ENCODE assay signal across 21 cellular contexts in genomic region chr7:125834421-125834820, GRCh38.
DNase-seq lines count a peak whose midpoint lies in the region; ATAC-seq, FAIRE-seq and TF ChIP-seq lines count a peak whose summit lies in the region.
"Had no signal": no experiment of that assay in that cellular context is flagged by ENCODE, and none has a peak within 500 bp of the region (broad histone marks: within the 10 kb centered on the region; RNA-seq: fewer than 3 reads in every experiment).

No MANE protein-coding gene starts in this region.

- H3K4me2 ChIP-seq in GM23338 (no peak overlapping the region), H1 (ENCODE audit: insufficient read depth in 1 of 2, low read depth in 2 of 2, low read length in 2 of 2) (no peak overlapping the region)

- H3K27me3 Mint-ChIP-seq in GM23338 (ENCODE audit: insufficient read depth, low read depth, poor library complexity) (no peaks in the 10 kb centered on the region), nephron progenitor cell (ENCODE audit: low read depth, poor library complexity) (no peaks in the 10 kb centered on the region)
- H3K27me3 Mint-ChIP-seq in activated T-cell treated with anti-CD3 and anti-CD28 coated beads, Interleukin-2, amount 50 U/mL, for 4 hours (ENCODE audit: low read depth), result no peaks in the 10 kb centered on the region

- H3K27ac Mint-ChIP-seq in GM23338 (no peak overlapping the region), nephron progenitor cell (peak overlapping the region; percentile 21)
- H3K27ac Mint-ChIP-seq: H9, HFFc6 had no signal

- POLR2A ChIA-PET in H1 (lab: Charles Lee; ENCODE audit: partially characterized antibody), result interaction anchor here (0.6 kb wide), 1 partner anchor 706 kb away, joined by 3 read pairs; no protein-coding TSS in a partner anchor

- no peak overlapping the region for H3K4ac ChIP-seq in H1 (replicated peaks; ENCODE audit: insufficient read length, low read depth, low read length)

- no peak for TF ChIP-seq CTCF in GM23338 (conservative IDR thresholded peaks at IDR 0.05; ENCODE audit: low read depth in 2 of 2)
- no peak for TF ChIP-seq CTCF in LNCaP clone FGC (IDR thresholded peaks at IDR 0.05; ENCODE audit: control insufficient read depth, extremely low read depth, insufficient read depth)
- TF ChIP-seq CTCF in H1 (IDR thresholded peaks at IDR 0.05; ENCODE audit: control extremely low read depth in 1 of 3, insufficient read depth in 1 of 3, low read depth in 1 of 3, low read length in 3 of 3), result no peak
- no peak for TF ChIP-seq CTCF in nephron progenitor cell (IDR thresholded peaks at IDR 0.05)

- H3K18ac ChIP-seq in H1 (ENCODE audit: extremely low read depth, low read length), result no peak overlapping the region

- CTCF ChIA-PET in H1 (lab: Charles Lee; ENCODE audit: partially characterized antibody), result interaction anchor here (0.9 kb wide), 1 partner anchor 10 kb away, joined by 4 read pairs; no protein-coding TSS in a partner anchor

- no peak overlapping the region for H2BK5ac ChIP-seq in H1 (ENCODE audit: low read depth, low read length)

- no peak overlapping the region for H3K14ac ChIP-seq in H1 (ENCODE audit: insufficient read length)

- no peak for TF ChIP-seq RAD21 in H1 (IDR thresholded peaks at IDR 0.05 in 1 of 2, conservative IDR thresholded peaks at IDR 0.05 in 1 of 2; ENCODE audit: low read depth in 2 of 2, low read length in 2 of 2)

- no peak for TF ChIP-seq EP300 in H1 (IDR thresholded peaks at IDR 0.05; ENCODE audit: borderline replicate concordance in 1 of 2, low read depth in 2 of 2, low read length in 2 of 2)

- peaks cover 22% of the 10 kb centered on the region for H3K36me3 Mint-ChIP-seq in GM23338 (ENCODE audit: low read depth)
- H3K36me3 Mint-ChIP-seq in nephron progenitor cell (ENCODE audit: low read depth), result no peaks in the 10 kb centered on the region
- H3K36me3 Mint-ChIP-seq in activated T-cell treated with anti-CD3 and anti-CD28 coated beads, Interleukin-2, amount 50 U/mL, for 4 hours (ENCODE audit: insufficient read depth), result no peaks in the 10 kb centered on the region

- no peak overlapping the region for H3K9ac ChIP-seq in H1 (replicated peaks in 1 of 4; ENCODE audit: extremely low read depth in 1 of 4, low read depth in 3 of 4, low read length in 3 of 4)

- ATAC-seq in GM23338 (peak; percentile 40; the same call in 2 of the 3 replicates), HG02798 (IDR thresholded peaks at IDR 0.05; ENCODE audit: poor library complexity, unreplicated experiment) (no peak)
- ATAC-seq in activated T-cell treated with anti-CD3 and anti-CD28 coated beads, Interleukin-2, amount 50 U/mL, for 4 hours, result no peak
- ATAC-seq: PC-3 had no signal

- no peak overlapping the region for H3K4me3 Mint-ChIP-seq in GM23338
- H3K4me3 Mint-ChIP-seq in nephron progenitor cell, result no peak overlapping the region
- no peak overlapping the region for H3K4me3 Mint-ChIP-seq in activated T-cell treated with anti-CD3 and anti-CD28 coated beads, Interleukin-2, amount 50 U/mL, for 4 hours
- H3K4me3 Mint-ChIP-seq: H9, HFFc6 had no signal

- H2BK20ac ChIP-seq in H1 (ENCODE audit: low read length), result no peak overlapping the region

- peaks cover 4% of the 10 kb centered on the region; the same call in 2 of the 3 replicates for H3K4me1 Mint-ChIP-seq in GM23338
- H3K4me1 Mint-ChIP-seq in nephron progenitor cell, result no peaks in the 10 kb centered on the region
- H3K4me1 Mint-ChIP-seq in activated T-cell treated with anti-CD3 and anti-CD28 coated beads, Interleukin-2, amount 50 U/mL, for 4 hours (ENCODE audit: low read depth), result no peaks in the 10 kb centered on the region

- no peak overlapping the region for H4K5ac ChIP-seq in H1 (ENCODE audit: insufficient read length, low read depth, low read length)

- H3K9me3 Mint-ChIP-seq in GM23338, result peaks cover 14% of the 10 kb centered on the region
- H3K9me3 Mint-ChIP-seq in nephron progenitor cell, result peaks cover 9% of the 10 kb centered on the region
- peaks cover 18% of the 10 kb centered on the region for H3K9me3 Mint-ChIP-seq in activated T-cell treated with anti-CD3 and anti-CD28 coated beads, Interleukin-2, amount 50 U/mL, for 4 hours

- no peak overlapping the region for H4K91ac ChIP-seq in H1 (replicated peaks; ENCODE audit: insufficient read length, low read length)

- peaks cover 2 to 5% of the 10 kb centered on the region in 2 experiments; a peak in 1 of 4 replicates for H3K9me3 ChIP-seq in H1 (ENCODE audit: insufficient read depth in 2 of 2, low read depth in 1 of 2, low read length in 1 of 2)
- H3K9me3 ChIP-seq: MG63, SJSA1 had no signal

- H3K27ac ChIP-seq in GM23338 (ENCODE audit: low read depth) (no peak overlapping the region), H1 (ENCODE audit: low read depth, low read length) (no peak overlapping the region)
- H3K27ac ChIP-seq: SJSA1 had no signal

- H3K4me3 ChIP-seq in GM23338 (no peak overlapping the region), LNCaP clone FGC (ENCODE audit: low read depth, low read length) (no peak overlapping the region), H1 (ENCODE audit: extremely low read depth in 1 of 4, insufficient read depth in 2 of 4, low read depth in 3 of 4, low read length in 4 of 4) (no peak overlapping the region)
- H3K4me3 ChIP-seq: MG63, SJSA1 had no signal

- no peak overlapping the region for H3K23ac ChIP-seq in H1 (ENCODE audit: insufficient read length)

- no peak overlapping the region for H2BK120ac ChIP-seq in H1 (replicated peaks; ENCODE audit: low read depth, low read length)

- H4K8ac ChIP-seq in H1 (ENCODE audit: extremely low read depth, insufficient read depth, low read length), result no peak overlapping the region

- H3K27me3 ChIP-seq in GM23338 (ENCODE audit: insufficient read depth) (no peaks in the 10 kb centered on the region), H1 (replicated peaks in 1 of 4; ENCODE audit: control insufficient read depth in 3 of 4, extremely low read depth in 1 of 4, insufficient read depth in 3 of 4, low read length in 3 of 4) (no peaks in the 10 kb centered on the region)
- H3K27me3 ChIP-seq: MG63, SJSA1 had no signal

- no peaks in the 10 kb centered on the region for H3F3A ChIP-seq in GM23338 (replicated peaks; ENCODE audit: low read depth)

- H3K79me2 ChIP-seq in GM23338 (replicated peaks; ENCODE audit: insufficient read depth), result no peaks in the 10 kb centered on the region
- H3K79me2 ChIP-seq in H1 (ENCODE audit: control insufficient read depth in 1 of 2, insufficient read depth in 2 of 2, low read length in 2 of 2), result no peaks in the 10 kb centered on the region

- H3K79me1 ChIP-seq in H1 (ENCODE audit: low read depth, low read length), result no peaks in the 10 kb centered on the region

- no peak for FAIRE-seq in H1 (lab: Jason Lieb, UNC)
- FAIRE-seq: GM19239 had no signal

- H3K9me2 ChIP-seq in GM23338 (ENCODE audit: insufficient read depth), result no peaks in the 10 kb centered on the region

- H3K4me1 ChIP-seq in GM23338 (ENCODE audit: insufficient read depth) (no peaks in the 10 kb centered on the region), H1 (replicated peaks in 1 of 4; ENCODE audit: control insufficient read depth in 3 of 4, insufficient read depth in 4 of 4, low read length in 3 of 4) (no peaks in the 10 kb centered on the region)
- H3K4me1 ChIP-seq: SJSA1 had no signal

- peak overlapping the region; percentile 80; the same call in 1 of the 2 replicates for H2AFZ ChIP-seq in GM23338
- H2AFZ ChIP-seq in H1 (ENCODE audit: low read length), result peak overlapping the region; percentile 87; the same call in 1 of the 2 replicates

- H3K36me3 ChIP-seq in GM23338 (ENCODE audit: insufficient read depth), result no peaks in the 10 kb centered on the region; the same call in 1 of the 2 replicates
- H3K36me3 ChIP-seq in H1 (ENCODE audit: control insufficient read depth in 2 of 4, insufficient read depth in 4 of 4, low read length in 3 of 4), result no peaks in the 10 kb centered on the region
- H3K36me3 ChIP-seq: MG63, SJSA1 had no signal

- no peak overlapping the region for H2BK15ac ChIP-seq in H1 (ENCODE audit: low read length)

- no peak overlapping the region for H2AK5ac ChIP-seq in H1 (ENCODE audit: low read depth, low read length)

- H4K20me1 ChIP-seq in GM23338 (replicated peaks; ENCODE audit: insufficient read depth) (no peaks in the 10 kb centered on the region), H1 (replicated peaks in 1 of 2; ENCODE audit: control insufficient read depth in 1 of 2, insufficient read depth in 2 of 2, low read length in 2 of 2) (no peaks in the 10 kb centered on the region)

- no peak overlapping the region for H3K56ac ChIP-seq in H1 (replicated peaks; ENCODE audit: insufficient read length, low read depth, low read length)

- 94% methylated on average over 2 of the region's 2 CpGs; no CpG with 5 or more reads in 1 of the 2 experiments for WGBS in H1 (ENCODE audit: extremely low coverage in 1 of 2, insufficient coverage in 1 of 2, insufficient read length in 1 of 2, insufficient replicate concordance in 2 of 2, low coverage in 1 of 2, low lambda C conversion rate in 2 of 2, missing lambda C conversion rate in 1 of 2), 2 experiments

- H2BK12ac ChIP-seq in H1 (ENCODE audit: low read depth, low read length), result no peak overlapping the region

- no peak for TF ChIP-seq POLR2A in H1 (IDR thresholded peaks at IDR 0.05; ENCODE audit: control extremely low read depth in 1 of 2, low read depth in 2 of 2, low read length in 2 of 2)

- H3K23me2 ChIP-seq in H1 (ENCODE audit: low read depth, low read length), result no peaks in the 10 kb centered on the region

- no peak for DNase-seq in GM23338 (ENCODE audit: low spot score)
- peak; percentile 63 for DNase-seq in LNCaP clone FGC (ENCODE audit: low read depth)
- no peak for DNase-seq in H1 (ENCODE audit: low read depth in 1 of 2, low spot score in 2 of 2)
- DNase-seq in nephron progenitor cell, result no peak
- no peak for DNase-seq in activated T-cell treated with anti-CD3 and anti-CD28 coated beads, Interleukin-2, amount 50 U/mL, for 4 hours
- no peak for DNase-seq in UCSD-AML1 (lab: John Stamatoyannopoulos, UW; ENCODE audit: unreplicated experiment)
- DNase-seq: DMS153; H9; HFFc6; KBM-7; MG63; NCI-H2081; NCI-H2171 treated with DMSO at 0.1 percent for 48 hours; NCI-H345; NCI-H510A treated with DMSO at 0.1 percent for 48 hours; NCI-H748 treated with DMSO at 0.1 percent for 48 hours; NK-92 treated with Interleukin-12 subunit alpha and Interleukin-12 subunit beta, amount 100 ng/mL, for 24 hours; PC-3 had no signal

TF ChIP-seq in H1, 55 proteins besides CTCF, POLR2A, EP300 and RAD21 (continues in another document):
- TF ChIP-seq MAX (IDR thresholded peaks at IDR 0.05), result no peak
- TF ChIP-seq ASH2L (IDR thresholded peaks at IDR 0.05; ENCODE audit: low read length), result no peak
- no peak for TF ChIP-seq TAF1 (IDR thresholded peaks at IDR 0.05; ENCODE audit: low read depth, low read length)
- no peak for TF ChIP-seq CBX8 (IDR thresholded peaks at IDR 0.05; ENCODE audit: borderline replicate concordance, low read depth, low read length)
- no peak for TF ChIP-seq SP2 (IDR thresholded peaks at IDR 0.05; ENCODE audit: low read length)
- TF ChIP-seq HDAC2 (IDR thresholded peaks at IDR 0.05; ENCODE audit: borderline replicate concordance in 1 of 2, low read depth in 2 of 2, low read length in 2 of 2), result no peak
- TF ChIP-seq YY1 (IDR thresholded peaks at IDR 0.05; ENCODE audit: low read depth, low read length), result no peak
